ENCODE assay signal across 8 cellular contexts in the genomic region with DNA sequence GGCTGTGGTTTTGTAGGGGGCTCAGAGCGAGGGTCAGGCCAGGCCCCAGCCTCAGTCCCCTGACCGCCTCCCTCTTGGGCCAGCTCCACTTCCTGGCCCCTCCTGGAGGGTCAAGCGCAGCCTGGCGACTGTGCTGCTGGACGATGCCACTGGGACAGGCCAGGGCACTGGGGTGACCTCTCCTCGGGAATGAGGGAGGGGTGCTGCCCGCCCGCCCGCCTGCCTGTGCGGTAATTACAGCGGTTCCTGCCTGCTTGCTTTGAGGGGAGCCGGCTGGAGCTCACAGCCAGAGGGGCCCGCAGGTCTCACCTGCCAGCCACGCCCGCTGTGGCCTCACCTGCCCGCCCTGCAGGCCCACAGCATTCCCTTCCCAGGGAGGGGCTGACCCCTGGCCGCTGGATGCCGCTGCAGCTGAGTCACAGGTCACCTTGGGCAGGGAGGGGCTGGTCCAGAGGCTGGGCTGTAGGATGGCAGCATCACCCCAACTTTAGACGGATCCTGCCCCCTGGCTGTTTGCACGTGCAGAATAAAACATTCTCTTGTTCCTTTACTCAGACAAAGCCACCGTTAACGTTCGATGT.
DNase-seq lines count a peak whose midpoint lies in the region; ATAC-seq and TF ChIP-seq lines count a peak whose summit lies in the region.

No MANE protein-coding gene starts in this region.

- DNase-seq in DMS53 (lab: John Stamatoyannopoulos, UW) (peak; percentile 54), DMS53 treated with DMSO at 0.1 percent for 48 hours (lab: John Stamatoyannopoulos, UW; ENCODE audit: unreplicated experiment) (no peak), cardiac fibroblast (ENCODE audit: low read depth in 2 of 2) (peak; percentile 51 to 52), NCI-H187 (lab: John Stamatoyannopoulos, UW) (no peak)

- no peaks in the 10 kb centered on the region for H3K9me2 ChIP-seq in neural cell (ENCODE audit: insufficient read depth, low read length)

- H2AFZ ChIP-seq in neural cell (ENCODE audit: low read depth, low read length): no peak overlapping the region

- ATAC-seq in GM18870 (IDR thresholded peaks at IDR 0.05; ENCODE audit: unreplicated experiment): no peak
- no peak for ATAC-seq in GM18907 (IDR thresholded peaks at IDR 0.05; ENCODE audit: unreplicated experiment)

- no peaks in the 10 kb centered on the region for H3K27me3 ChIP-seq in neural cell (ENCODE audit: insufficient read depth, low read depth, low read length)

- no peaks in the 10 kb centered on the region for H3K36me3 ChIP-seq in neural cell (ENCODE audit: insufficient read depth, low read length)

- H4K20me1 ChIP-seq in neural cell (ENCODE audit: insufficient read depth): no peaks in the 10 kb centered on the region

- H3K27ac ChIP-seq in neural cell (ENCODE audit: low read length): no peak overlapping the region

- TF ChIP-seq EP300 in neural cell (conservative IDR thresholded peaks at IDR 0.05; ENCODE audit: poor library complexity, severe bottlenecking): no peak

- no peak for TF ChIP-seq RAD21 in neural cell (conservative IDR thresholded peaks at IDR 0.05)

- H3K79me2 ChIP-seq in neural cell (replicated peaks; ENCODE audit: insufficient read depth, low read length): no peaks in the 10 kb centered on the region

- H3K4me3 ChIP-seq in cardiac fibroblast (replicated peaks in 1 of 2; ENCODE audit: low read depth in 2 of 2, low read length in 2 of 2): no peak overlapping the region
- H3K4me3 ChIP-seq in neural cell (ENCODE audit: low read length): no peak overlapping the region

- H3F3A ChIP-seq in neural cell (ENCODE audit: insufficient read depth, low read length, poor library complexity, severe bottlenecking): no peaks in the 10 kb centered on the region

- TF ChIP-seq CTCF in LNCAP (IDR thresholded peaks at IDR 0.05) (peak; percentile 35), cardiac fibroblast (IDR thresholded peaks at IDR 0.05; ENCODE audit: low read depth, low read length) (peak; percentile 36), neural cell (IDR thresholded peaks at IDR 0.05; ENCODE audit: poor library complexity, severe bottlenecking) (peak; percentile 20)

- no peak overlapping the region for H3K4me2 ChIP-seq in neural cell (ENCODE audit: low read length)

- H3K9ac ChIP-seq in neural cell (ENCODE audit: low read length): no peak overlapping the region

- H3K9me3 ChIP-seq in neural cell (ENCODE audit: low read length): no peaks in the 10 kb centered on the region

TF ChIP-seq in neural cell, 6 proteins besides CTCF, POLR2A, EP300 and RAD21:
- TF ChIP-seq POLR2AphosphoS5 (IDR thresholded peaks at IDR 0.05) (no peak), TAF1 (IDR thresholded peaks at IDR 0.05; ENCODE audit: low read depth) (no peak), SMC3 (conservative IDR thresholded peaks at IDR 0.05; ENCODE audit: poor library complexity) (no peak), MXI1 (conservative IDR thresholded peaks at IDR 0.05; ENCODE audit: poor library complexity, severe bottlenecking) (no peak), EZH2 (IDR thresholded peaks at IDR 0.05; ENCODE audit: borderline replicate concordance, insufficient read depth, low read length, poor library complexity, severe bottlenecking) (no peak)
- TF ChIP-seq, protein P1, sequence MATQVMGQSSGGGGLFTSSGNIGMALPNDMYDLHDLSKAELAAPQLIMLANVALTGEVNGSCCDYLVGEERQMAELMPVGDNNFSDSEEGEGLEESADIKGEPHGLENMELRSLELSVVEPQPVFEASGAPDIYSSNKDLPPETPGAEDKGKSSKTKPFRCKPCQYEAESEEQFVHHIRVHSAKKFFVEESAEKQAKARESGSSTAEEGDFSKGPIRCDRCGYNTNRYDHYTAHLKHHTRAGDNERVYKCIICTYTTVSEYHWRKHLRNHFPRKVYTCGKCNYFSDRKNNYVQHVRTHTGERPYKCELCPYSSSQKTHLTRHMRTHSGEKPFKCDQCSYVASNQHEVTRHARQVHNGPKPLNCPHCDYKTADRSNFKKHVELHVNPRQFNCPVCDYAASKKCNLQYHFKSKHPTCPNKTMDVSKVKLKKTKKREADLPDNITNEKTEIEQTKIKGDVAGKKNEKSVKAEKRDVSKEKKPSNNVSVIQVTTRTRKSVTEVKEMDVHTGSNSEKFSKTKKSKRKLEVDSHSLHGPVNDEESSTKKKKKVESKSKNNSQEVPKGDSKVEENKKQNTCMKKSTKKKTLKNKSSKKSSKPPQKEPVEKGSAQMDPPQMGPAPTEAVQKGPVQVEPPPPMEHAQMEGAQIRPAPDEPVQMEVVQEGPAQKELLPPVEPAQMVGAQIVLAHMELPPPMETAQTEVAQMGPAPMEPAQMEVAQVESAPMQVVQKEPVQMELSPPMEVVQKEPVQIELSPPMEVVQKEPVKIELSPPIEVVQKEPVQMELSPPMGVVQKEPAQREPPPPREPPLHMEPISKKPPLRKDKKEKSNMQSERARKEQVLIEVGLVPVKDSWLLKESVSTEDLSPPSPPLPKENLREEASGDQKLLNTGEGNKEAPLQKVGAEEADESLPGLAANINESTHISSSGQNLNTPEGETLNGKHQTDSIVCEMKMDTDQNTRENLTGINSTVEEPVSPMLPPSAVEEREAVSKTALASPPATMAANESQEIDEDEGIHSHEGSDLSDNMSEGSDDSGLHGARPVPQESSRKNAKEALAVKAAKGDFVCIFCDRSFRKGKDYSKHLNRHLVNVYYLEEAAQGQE (IDR thresholded peaks at IDR 0.05; ENCODE audit: borderline replicate concordance): no peak

Comparison
In these comparisons a context has a peak if more than half of its experiments do, and no peak if none do; other contexts are left out.
1. DNase-seq: peak in DMS53 (single experiment) and cardiac fibroblast (2 of 2); none in DMS53 treated with DMSO at 0.1 percent for 48 hours (single experiment) and NCI-H187 (0 of 2).
2. Peak in every context shown above with its lines, with median percentiles within 50 percentile points of each other: CTCF ChIP-seq.